In genomic region chr2:181313845-181314244, GRCh38 we compare ENCODE assay signal across 17 cellular contexts.
DNase-seq lines count a peak whose midpoint lies in the region; ATAC-seq and TF ChIP-seq lines count a peak whose summit lies in the region.
"Had no signal": no experiment of that assay in that cellular context is flagged by ENCODE, and none has a peak within 500 bp of the region (broad histone marks: within the 10 kb centered on the region; RNA-seq: fewer than 3 reads in every experiment).

No MANE protein-coding gene starts in this region.

- no peak overlapping the region for H3K4me3 ChIP-seq in OCI-LY7 (ENCODE audit: low read depth, low read length, poor library complexity, severe bottlenecking)
- H3K4me3 ChIP-seq in left lung = no peak overlapping the region
- H3K4me3 ChIP-seq: testis had no signal

- H3K27me3 ChIP-seq in left lung = no peaks in the 10 kb centered on the region
- H3K27me3 ChIP-seq: testis had no signal

- ATAC-seq in GM21576 (IDR thresholded peaks at IDR 0.05; ENCODE audit: unreplicated experiment) = peak; percentile 15
- ATAC-seq in natural killer cell treated with Interleukin-12 subunit alpha and Interleukin-12 subunit beta and Interleukin-15 and Interleukin-18, amount 100 ng/mL, for 72 hours = no peak
- ATAC-seq in left lung = no peak
- no peak for ATAC-seq in HG03354 (IDR thresholded peaks at IDR 0.05; ENCODE audit: poor library complexity, severe bottlenecking, unreplicated experiment)
- ATAC-seq: esophagus mucosa had no signal

- no peaks in the 10 kb centered on the region for H3K9me2 ChIP-seq in OCI-LY7 (ENCODE audit: insufficient read depth, low read length)

- H3K9me3 Mint-ChIP-seq in activated CD4-positive, alpha-beta memory T cell treated with anti-CD3 and anti-CD28 coated beads, Interleukin-2, amount 10 ng/mL, durations not matched to agents 7 days and 5 days = no peaks in the 10 kb centered on the region
- H3K9me3 Mint-ChIP-seq in activated CD4-positive, alpha-beta memory T cell treated with anti-CD3 and anti-CD28 coated beads for 36 hours = no peaks in the 10 kb centered on the region
- no peaks in the 10 kb centered on the region for H3K9me3 Mint-ChIP-seq in natural killer cell treated with Interleukin-12 subunit alpha and Interleukin-12 subunit beta and Interleukin-15 and Interleukin-18, amount 100 ng/mL, for 72 hours

- BruUV-seq in OCI-LY7 (replicated peaks; lab: Mats Ljungman, UMichigan) = no TSS peak

- peak overlapping the region; percentile 90 for H3K27ac Mint-ChIP-seq in activated CD4-positive, alpha-beta memory T cell treated with anti-CD3 and anti-CD28 coated beads, Interleukin-2, amount 10 ng/mL, durations not matched to agents 7 days and 5 days
- H3K27ac Mint-ChIP-seq in activated CD4-positive, alpha-beta memory T cell treated with anti-CD3 and anti-CD28 coated beads for 36 hours = no peak overlapping the region
- peak overlapping the region; percentile 88 to 91 for H3K27ac Mint-ChIP-seq in natural killer cell treated with Interleukin-12 subunit alpha and Interleukin-12 subunit beta and Interleukin-15 and Interleukin-18, amount 100 ng/mL, for 72 hours
- H3K27ac Mint-ChIP-seq: progenitor cell of endocrine pancreas had no signal

- H3K36me3 Mint-ChIP-seq in activated CD4-positive, alpha-beta memory T cell treated with anti-CD3 and anti-CD28 coated beads, Interleukin-2, amount 10 ng/mL, durations not matched to agents 7 days and 5 days (ENCODE audit: low read depth) = no peaks in the 10 kb centered on the region
- no peaks in the 10 kb centered on the region for H3K36me3 Mint-ChIP-seq in activated CD4-positive, alpha-beta memory T cell treated with anti-CD3 and anti-CD28 coated beads for 36 hours
- no peaks in the 10 kb centered on the region for H3K36me3 Mint-ChIP-seq in natural killer cell treated with Interleukin-12 subunit alpha and Interleukin-12 subunit beta and Interleukin-15 and Interleukin-18, amount 100 ng/mL, for 72 hours

- H3K4me1 Mint-ChIP-seq in activated CD4-positive, alpha-beta memory T cell treated with anti-CD3 and anti-CD28 coated beads, Interleukin-2, amount 10 ng/mL, durations not matched to agents 7 days and 5 days = peaks cover 37% of the 10 kb centered on the region
- peaks cover 36% of the 10 kb centered on the region for H3K4me1 Mint-ChIP-seq in activated CD4-positive, alpha-beta memory T cell treated with anti-CD3 and anti-CD28 coated beads for 36 hours (ENCODE audit: low read depth)
- H3K4me1 Mint-ChIP-seq in natural killer cell treated with Interleukin-12 subunit alpha and Interleukin-12 subunit beta and Interleukin-15 and Interleukin-18, amount 100 ng/mL, for 72 hours (ENCODE audit: low read depth in 2 of 2) = peaks cover 28 to 40% of the 10 kb centered on the region in 2 donors

- no peaks in the 10 kb centered on the region for H4K20me1 ChIP-seq in OCI-LY7 (ENCODE audit: insufficient read depth, low read length)

- POLR2A ChIA-PET in activated CD4-positive, alpha-beta memory T cell treated with anti-CD3 and anti-CD28 coated beads, Interleukin-2, amount 10 ng/mL, durations not matched to agents 7 days and 5 days (lab: Charles Lee) = interaction anchor here (0.8 to 11.8 kb wide), 10 partner anchors 8 to 188 kb away, joined by 3 to 611 read pairs (median 10); partner anchors contain the start of gene ITGA4
- POLR2A ChIA-PET in activated CD4-positive, alpha-beta memory T cell treated with anti-CD3 and anti-CD28 coated beads for 36 hours (lab: Charles Lee) = interaction anchor here (1.2 to 2.1 kb wide), 3 partner anchors 9 to 141 kb away, joined by 4 to 8 read pairs (median 4); no protein-coding TSS in a partner anchor
- POLR2A ChIA-PET in OCI-LY7 (lab: Charles Lee) = interaction anchor here (0.6 to 24.2 kb wide), 17 partner anchors 4 to 1482 kb away, joined by 3 to 261 read pairs (median 4); partner anchors contain the start of gene ITGA4

- CTCF ChIA-PET in activated CD4-positive, alpha-beta memory T cell treated with anti-CD3 and anti-CD28 coated beads, Interleukin-2, amount 10 ng/mL, durations not matched to agents 7 days and 5 days (lab: Charles Lee) = interaction anchor here (1.2 to 7.4 kb wide), 3 partner anchors 26 to 143 kb away, joined by 3 to 59 read pairs (median 3); partner anchors contain the start of gene ITGA4
- CTCF ChIA-PET in activated CD4-positive, alpha-beta memory T cell treated with anti-CD3 and anti-CD28 coated beads for 36 hours (lab: Charles Lee) = interaction anchor here (0.6 to 2.1 kb wide), 4 partner anchors 9 to 209 kb away, joined by 3 to 11 read pairs (median 4); partner anchors contain the start of gene ITGA4
- CTCF ChIA-PET in OCI-LY7 (lab: Charles Lee; ENCODE audit: unreplicated experiment) = no interaction called here

- no peak overlapping the region for H3K4me3 Mint-ChIP-seq in activated CD4-positive, alpha-beta memory T cell treated with anti-CD3 and anti-CD28 coated beads, Interleukin-2, amount 10 ng/mL, durations not matched to agents 7 days and 5 days
- H3K4me3 Mint-ChIP-seq in activated CD4-positive, alpha-beta memory T cell treated with anti-CD3 and anti-CD28 coated beads for 36 hours = no peak overlapping the region
- peak overlapping the region; percentile 83 for H3K4me3 Mint-ChIP-seq in natural killer cell treated with Interleukin-12 subunit alpha and Interleukin-12 subunit beta and Interleukin-15 and Interleukin-18, amount 100 ng/mL, for 72 hours

- no peak for DNase-seq in activated CD4-positive, alpha-beta memory T cell treated with anti-CD3 and anti-CD28 coated beads, Interleukin-2, amount 10 ng/mL, durations not matched to agents 7 days and 5 days
- no peak for DNase-seq in activated CD4-positive, alpha-beta memory T cell treated with anti-CD3 and anti-CD28 coated beads for 36 hours
- no peak for DNase-seq in OCI-LY7 (ENCODE audit: low spot score)
- DNase-seq in natural killer cell treated with Interleukin-12 subunit alpha and Interleukin-12 subunit beta and Interleukin-15 and Interleukin-18, amount 100 ng/mL, for 72 hours (ENCODE audit: low spot score) = no peak
- no peak for DNase-seq in left lung
- no peak for DNase-seq in UCSD-AML1 (lab: John Stamatoyannopoulos, UW; ENCODE audit: unreplicated experiment)
- DNase-seq: cortex of kidney; kidney glomerular epithelial cell; NCI-H2029 treated with DMSO at 0.1 percent for 48 hours; NCI-H82; SIG-M5; stimulated activated CD4-positive, alpha-beta T cell treated with anti-CD3 and anti-CD28 coated beads, Interleukin-12 subunit alpha, Interleukin-12 subunit beta, amount 100 ng/mL, for 4 hours; testis had no signal

- H3K4me2 ChIP-seq in OCI-LY7 (ENCODE audit: low read length) = peak overlapping the region; percentile 62

- H3K27me3 Mint-ChIP-seq in activated CD4-positive, alpha-beta memory T cell treated with anti-CD3 and anti-CD28 coated beads, Interleukin-2, amount 10 ng/mL, durations not matched to agents 7 days and 5 days = no peaks in the 10 kb centered on the region
- H3K27me3 Mint-ChIP-seq in activated CD4-positive, alpha-beta memory T cell treated with anti-CD3 and anti-CD28 coated beads for 36 hours = no peaks in the 10 kb centered on the region
- no peaks in the 10 kb centered on the region for H3K27me3 Mint-ChIP-seq in natural killer cell treated with Interleukin-12 subunit alpha and Interleukin-12 subunit beta and Interleukin-15 and Interleukin-18, amount 100 ng/mL, for 72 hours
- H3K27me3 Mint-ChIP-seq: progenitor cell of endocrine pancreas had no signal

- H3K27ac ChIP-seq in OCI-LY7 (ENCODE audit: low read depth, low read length, poor library complexity, severe bottlenecking) (peak overlapping the region; percentile 77), left lung (no peak overlapping the region)
- H3K27ac ChIP-seq: testis had no signal

- peak overlapping the region; percentile 98; the same call in 1 of the 2 replicates for H2AFZ ChIP-seq in OCI-LY7 (ENCODE audit: low read length)

- no peaks in the 10 kb centered on the region for H3K9me3 ChIP-seq in OCI-LY7 (ENCODE audit: low read length)
- H3K9me3 ChIP-seq in left lung = no peaks in the 10 kb centered on the region
- H3K9me3 ChIP-seq: testis had no signal

- H3K36me3 ChIP-seq in OCI-LY7 (ENCODE audit: insufficient read depth, low read length) (no peaks in the 10 kb centered on the region), left lung (no peaks in the 10 kb centered on the region)

- TF ChIP-seq CTCF in OCI-LY7 (conservative IDR thresholded peaks at IDR 0.05; ENCODE audit: low read length) (no peak), left lung (IDR thresholded peaks at IDR 0.05) (no peak)

- H3K79me2 ChIP-seq in OCI-LY7 (ENCODE audit: insufficient read depth, low read depth, low read length) = no peaks in the 10 kb centered on the region

- H3K4me1 ChIP-seq in OCI-LY7 (ENCODE audit: insufficient read depth, low read length, poor library complexity, severe bottlenecking) = peaks cover 56% of the 10 kb centered on the region
- peaks cover 0 to 28% of the 10 kb centered on the region in 2 donors for H3K4me1 ChIP-seq in left lung
- H3K4me1 ChIP-seq: testis had no signal

- intact Hi-C loops in activated CD4-positive, alpha-beta memory T cell treated with anti-CD3 and anti-CD28 coated beads for 36 hours (cut with micrococcal nuclease) = loop anchor here (5.0 kb wide), 2 partner anchors 332 to 578 kb away; partner anchors contain the start of genes ITPRID2 and UBE2E3
- intact Hi-C loops in OCI-LY7 (cut with micrococcal nuclease; ENCODE audit: unreplicated experiment) = no loop called here
- intact Hi-C loops in left lung (cut with DNase I) = no loop called here
